ENCODE assay signal across 15 cellular contexts in genomic region chr11:11415786-11416390, GRCh38.
DNase-seq lines count a peak whose midpoint lies in the region; ATAC-seq and TF ChIP-seq lines count a peak whose summit lies in the region.
"Had no signal": no experiment of that assay in that cellular context is flagged by ENCODE, and none has a peak within 500 bp of the region (broad histone marks: within the 10 kb centered on the region; RNA-seq: fewer than 3 reads in every experiment).

No MANE protein-coding gene starts in this region.

- H3K4me1 ChIP-seq in PC-3 (ENCODE audit: insufficient read depth, low read length), result peaks cover 30% of the 10 kb centered on the region

- no peak overlapping the region; the same call in 1 of the 2 replicates for H3K27ac ChIP-seq in PC-3 (ENCODE audit: low read length)
- H3K27ac ChIP-seq in neural cell (ENCODE audit: low read length), result no peak overlapping the region

- no peak for TF ChIP-seq RAD21 in neural cell (conservative IDR thresholded peaks at IDR 0.05)

- H3K9ac ChIP-seq in PC-3 (ENCODE audit: low read length), result no peak overlapping the region
- H3K9ac ChIP-seq in neural cell (ENCODE audit: low read length), result no peak overlapping the region

- peak overlapping the region; percentile 70 for H3K27ac Mint-ChIP-seq in dendritic cell treated with granulocyte-macrophage colony-stimulating factor and Interleukin-4, amounts not matched to agents 40 ng/mL and 50 ng/mL, for 4 days
- H3K27ac Mint-ChIP-seq: effector memory CD8-positive, alpha-beta T cell; stimulated activated effector memory CD8-positive, alpha-beta T cell treated with anti-CD3 and anti-CD28 coated beads, Interleukin-12 subunit alpha, Interleukin-12 subunit beta, amount 100 ng/mL, for 72 hours; T-helper 1 cell treated with Interleukin-12 subunit alpha and Interleukin-12 subunit beta and Interleukin-4 antibody, amounts not matched to agents 30 μg/mL and 1 μg/mL, for 36 hours had no signal

- ATAC-seq in PC-3 (no peak), HG03280 (IDR thresholded peaks at IDR 0.05; ENCODE audit: unreplicated experiment) (no peak), HG02970 (IDR thresholded peaks at IDR 0.05; ENCODE audit: low FRiP score, unreplicated experiment) (no peak)
- ATAC-seq: effector memory CD8-positive, alpha-beta T cell; stimulated activated effector memory CD8-positive, alpha-beta T cell treated with anti-CD3 and anti-CD28 coated beads, Interleukin-12 subunit alpha, Interleukin-12 subunit beta, amount 100 ng/mL, for 72 hours had no signal

- H3K9me3 ChIP-seq in PC-3 (ENCODE audit: low read length) (no peaks in the 10 kb centered on the region), neural cell (ENCODE audit: low read length) (no peaks in the 10 kb centered on the region)

- H3K4me3 Mint-ChIP-seq in dendritic cell treated with granulocyte-macrophage colony-stimulating factor and Interleukin-4, amounts not matched to agents 40 ng/mL and 50 ng/mL, for 4 days, result no peak overlapping the region
- H3K4me3 Mint-ChIP-seq: effector memory CD8-positive, alpha-beta T cell; stimulated activated effector memory CD8-positive, alpha-beta T cell treated with anti-CD3 and anti-CD28 coated beads, Interleukin-12 subunit alpha, Interleukin-12 subunit beta, amount 100 ng/mL, for 72 hours; T-helper 1 cell treated with Interleukin-12 subunit alpha and Interleukin-12 subunit beta and Interleukin-4 antibody, amounts not matched to agents 30 μg/mL and 1 μg/mL, for 36 hours had no signal

- intact Hi-C loops in PC-3 (cut with micrococcal nuclease), result no loop called here
- intact Hi-C loops in dendritic cell treated with granulocyte-macrophage colony-stimulating factor and Interleukin-4, amounts not matched to agents 40 ng/mL and 50 ng/mL, for 4 days (cut with micrococcal nuclease), result loop anchor here (2.0 to 5.0 kb wide), 2 partner anchors 44 to 97 kb away; no protein-coding TSS in a partner anchor

- H3K79me2 ChIP-seq in PC-3 (ENCODE audit: low read length), result no peaks in the 10 kb centered on the region
- H3K79me2 ChIP-seq in neural cell (replicated peaks; ENCODE audit: insufficient read depth, low read length), result no peaks in the 10 kb centered on the region

- H4K20me1 ChIP-seq in PC-3 (ENCODE audit: low read length) (no peaks in the 10 kb centered on the region), neural cell (ENCODE audit: insufficient read depth) (no peaks in the 10 kb centered on the region)

- H3K27me3 ChIP-seq in PC-3 (ENCODE audit: low read length) (no peaks in the 10 kb centered on the region), neural cell (ENCODE audit: insufficient read depth, low read depth, low read length) (no peaks in the 10 kb centered on the region)

- CTCF ChIA-PET in PC-3 (lab: Charles Lee), result no interaction called here

- H3K36me3 Mint-ChIP-seq in dendritic cell treated with granulocyte-macrophage colony-stimulating factor and Interleukin-4, amounts not matched to agents 40 ng/mL and 50 ng/mL, for 4 days (ENCODE audit: low read depth), result peaks cover 69% of the 10 kb centered on the region
- H3K36me3 Mint-ChIP-seq: stimulated activated effector memory CD8-positive, alpha-beta T cell treated with anti-CD3 and anti-CD28 coated beads, Interleukin-12 subunit alpha, Interleukin-12 subunit beta, amount 100 ng/mL, for 72 hours had no signal

- TF ChIP-seq CTCF in PC-3 (conservative IDR thresholded peaks at IDR 0.05; ENCODE audit: low read depth, low read length) (no peak), neural cell (IDR thresholded peaks at IDR 0.05; ENCODE audit: poor library complexity, severe bottlenecking) (no peak)

- H2AFZ ChIP-seq in PC-3 (ENCODE audit: low read length), result no peak overlapping the region
- no peak overlapping the region for H2AFZ ChIP-seq in neural cell (ENCODE audit: low read depth, low read length)

- H3K4me3 ChIP-seq in PC-3 (ENCODE audit: low read length) (no peak overlapping the region), neural cell (ENCODE audit: low read length) (peak overlapping the region; percentile 4)

- POLR2A ChIA-PET in PC-3 (lab: Charles Lee; ENCODE audit: unreplicated experiment), result no interaction called here

- no peaks in the 10 kb centered on the region for H3K9me3 Mint-ChIP-seq in dendritic cell treated with granulocyte-macrophage colony-stimulating factor and Interleukin-4, amounts not matched to agents 40 ng/mL and 50 ng/mL, for 4 days
- H3K9me3 Mint-ChIP-seq: effector memory CD8-positive, alpha-beta T cell; stimulated activated effector memory CD8-positive, alpha-beta T cell treated with anti-CD3 and anti-CD28 coated beads, Interleukin-12 subunit alpha, Interleukin-12 subunit beta, amount 100 ng/mL, for 72 hours; T-helper 1 cell treated with Interleukin-12 subunit alpha and Interleukin-12 subunit beta and Interleukin-4 antibody, amounts not matched to agents 30 μg/mL and 1 μg/mL, for 36 hours had no signal

- DNase-seq in AG08395 (ENCODE audit: low spot score) (peak; percentile 64), PC-3 (no peak), COLO829 (ENCODE audit: low spot score) (no peak), AML-193 (lab: John Stamatoyannopoulos, UW) (no peak)
- DNase-seq: activated naive CD4-positive, alpha-beta T cell; effector memory CD8-positive, alpha-beta T cell; HCEC 1CT; RPMI8226; small intestine had no signal

- H3K4me1 Mint-ChIP-seq in dendritic cell treated with granulocyte-macrophage colony-stimulating factor and Interleukin-4, amounts not matched to agents 40 ng/mL and 50 ng/mL, for 4 days (ENCODE audit: low read depth), result peaks cover 93% of the 10 kb centered on the region
- H3K4me1 Mint-ChIP-seq: stimulated activated effector memory CD8-positive, alpha-beta T cell treated with anti-CD3 and anti-CD28 coated beads, Interleukin-12 subunit alpha, Interleukin-12 subunit beta, amount 100 ng/mL, for 72 hours had no signal

- peak; percentile 46 for TF ChIP-seq EP300 in neural cell (conservative IDR thresholded peaks at IDR 0.05; ENCODE audit: poor library complexity, severe bottlenecking)

- H3F3A ChIP-seq in PC-3 (ENCODE audit: low read length, unreplicated experiment) (no peaks in the 10 kb centered on the region), neural cell (ENCODE audit: insufficient read depth, low read length, poor library complexity, severe bottlenecking) (no peaks in the 10 kb centered on the region)

- H3K36me3 ChIP-seq in PC-3 (ENCODE audit: low read depth, low read length) (no peaks in the 10 kb centered on the region), neural cell (ENCODE audit: insufficient read depth, low read length) (no peaks in the 10 kb centered on the region)

- H3K4me2 ChIP-seq in PC-3 (ENCODE audit: low read length), result peak overlapping the region; percentile 62; the same call in 1 of the 2 replicates
- no peak overlapping the region for H3K4me2 ChIP-seq in neural cell (ENCODE audit: low read length)

- H3K9me2 ChIP-seq in PC-3 (replicated peaks; ENCODE audit: low read length) (no peaks in the 10 kb centered on the region), neural cell (ENCODE audit: insufficient read depth, low read length) (no peaks in the 10 kb centered on the region)

- BruUV-seq in PC-3 (replicated peaks; lab: Mats Ljungman, UMichigan), result no TSS peak

- H3K27me3 Mint-ChIP-seq in dendritic cell treated with granulocyte-macrophage colony-stimulating factor and Interleukin-4, amounts not matched to agents 40 ng/mL and 50 ng/mL, for 4 days, result peaks cover 60% of the 10 kb centered on the region

TF ChIP-seq in neural cell, 6 proteins besides CTCF, POLR2A, EP300 and RAD21:
- TF ChIP-seq EZH2 (IDR thresholded peaks at IDR 0.05; ENCODE audit: borderline replicate concordance, insufficient read depth, low read length, poor library complexity, severe bottlenecking), result no peak
- no peak for TF ChIP-seq REST (IDR thresholded peaks at IDR 0.05; ENCODE audit: borderline replicate concordance)
- no peak for TF ChIP-seq POLR2AphosphoS5 (IDR thresholded peaks at IDR 0.05)
- TF ChIP-seq SMC3 (conservative IDR thresholded peaks at IDR 0.05; ENCODE audit: poor library complexity), result no peak
- no peak for TF ChIP-seq MXI1 (conservative IDR thresholded peaks at IDR 0.05; ENCODE audit: poor library complexity, severe bottlenecking)
- no peak for TF ChIP-seq TAF1 (IDR thresholded peaks at IDR 0.05; ENCODE audit: low read depth)
